ENCODE assay signal across 2 cellular contexts in the genomic region with DNA sequence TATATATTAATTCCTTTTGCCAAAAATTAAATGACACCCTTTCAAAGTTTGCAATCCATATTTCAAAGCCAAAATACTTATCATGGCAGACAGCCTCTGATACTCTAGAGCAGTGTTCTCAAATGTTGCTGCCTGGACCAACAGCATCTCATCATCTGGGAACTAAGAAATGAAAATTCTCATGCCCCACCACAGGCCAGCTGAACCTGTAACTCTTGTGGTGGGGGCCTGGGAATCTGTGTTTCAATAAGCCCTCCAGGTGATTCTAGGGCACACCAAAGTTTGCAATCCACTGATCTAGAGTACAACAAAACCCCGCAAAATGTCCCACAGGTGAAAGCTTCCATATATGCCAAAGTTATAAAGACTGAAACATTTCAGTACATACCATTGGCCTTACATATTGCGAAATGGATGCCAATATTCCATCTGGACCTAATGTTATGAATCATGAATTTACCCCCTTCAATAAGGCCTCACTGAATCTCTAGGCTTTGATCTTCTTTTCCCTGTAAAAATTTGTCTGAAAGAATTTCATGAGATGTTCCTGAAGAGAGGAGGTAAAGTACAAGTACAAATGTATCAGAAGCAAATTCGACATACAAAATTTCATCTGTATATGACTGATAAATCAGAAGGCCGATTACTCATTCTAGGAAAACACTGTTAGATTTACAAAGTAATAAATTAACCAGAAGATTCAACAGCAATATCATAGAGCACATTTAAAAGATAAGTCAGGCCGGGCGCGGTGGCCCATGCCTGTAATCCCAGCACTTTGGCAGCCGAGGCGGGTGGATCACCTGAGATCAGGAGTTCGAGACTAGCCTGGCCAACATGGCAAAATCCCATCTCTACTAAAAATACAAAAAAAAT.
A peak's percentile ranks its signal among the peaks of the same experiment; 100 is the strongest.
TF ChIP-seq lines count a peak whose summit lies in the region.

No MANE protein-coding gene starts in this region.

TF ChIP-seq in HEK293, 187 proteins besides CTCF, POLR2A, EP300 and RAD21:
- TF ChIP-seq ZNF830 (tag by site-specific recombination; IDR thresholded peaks at IDR 0.05; ENCODE audit: low read depth) (no peak), ZIC2 (tag by site-specific recombination; IDR thresholded peaks at IDR 0.05) (no peak), KLF8 (tag by site-specific recombination; IDR thresholded peaks at IDR 0.05) (no peak), ZBTB20 (tag by site-specific recombination; IDR thresholded peaks at IDR 0.05) (0 out of 2 replicates have a peak, but pooled peaks have one; percentile 26)
TF ChIP-seq in HEK293: peak in this region for 1.

TF ChIP-seq in K562, 482 proteins besides CTCF, POLR2A, EP300 and RAD21:
- TF ChIP-seq, protein P1, sequence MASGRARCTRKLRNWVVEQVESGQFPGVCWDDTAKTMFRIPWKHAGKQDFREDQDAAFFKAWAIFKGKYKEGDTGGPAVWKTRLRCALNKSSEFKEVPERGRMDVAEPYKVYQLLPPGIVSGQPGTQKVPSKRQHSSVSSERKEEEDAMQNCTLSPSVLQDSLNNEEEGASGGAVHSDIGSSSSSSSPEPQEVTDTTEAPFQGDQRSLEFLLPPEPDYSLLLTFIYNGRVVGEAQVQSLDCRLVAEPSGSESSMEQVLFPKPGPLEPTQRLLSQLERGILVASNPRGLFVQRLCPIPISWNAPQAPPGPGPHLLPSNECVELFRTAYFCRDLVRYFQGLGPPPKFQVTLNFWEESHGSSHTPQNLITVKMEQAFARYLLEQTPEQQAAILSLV (tag; IDR thresholded peaks at IDR 0.05) = peak; percentile 60; the same call in 1 of the 2 replicates
- TF ChIP-seq KLF10 (CRISPR knock-in tag; IDR thresholded peaks at IDR 0.05) (no peak), TAF15 (IDR thresholded peaks at IDR 0.05; ENCODE audit: low read depth, low read length) (no peak), CEBPB (tag; IDR thresholded peaks at IDR 0.05) (peak; percentile 95), CEBPG (CRISPR knock-in tag; IDR thresholded peaks at IDR 0.05) (no peak), CEBPG (tag; conservative IDR thresholded peaks at IDR 0.05 in 1 of 2, IDR thresholded peaks at IDR 0.05 in 1 of 2) (peak; percentile 74 to 96), GATAD2B (IDR thresholded peaks at IDR 0.05; ENCODE audit: borderline replicate concordance) (no peak)
